In the genomic region with DNA sequence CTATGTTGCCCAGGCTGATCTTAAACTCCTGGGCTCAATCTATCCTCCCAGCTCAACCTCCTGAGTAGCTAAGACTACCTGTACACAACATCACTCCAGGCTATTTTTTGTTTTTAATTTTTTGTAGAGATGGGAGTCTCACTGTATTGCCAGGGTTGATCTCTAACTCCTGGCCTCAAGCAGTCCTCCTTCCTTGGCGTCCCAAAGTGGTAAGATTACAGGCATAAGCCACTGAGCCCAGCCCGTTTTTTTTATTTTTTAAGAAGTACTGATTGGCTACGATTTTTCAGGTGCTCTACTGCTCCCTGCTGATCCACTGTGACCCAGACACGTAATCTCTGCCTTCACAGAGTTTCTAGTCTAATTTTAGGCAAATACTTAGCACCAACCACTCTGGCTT, we compare ENCODE assay signal across 14 cellular contexts.
"Had no signal": no experiment of that assay in that cellular context is flagged by ENCODE, and none has a peak within 500 bp of the region (broad histone marks: within the 10 kb centered on the region; RNA-seq: fewer than 3 reads in every experiment).

No MANE protein-coding gene starts in this region.

- DNase-seq: effector memory CD4-positive, alpha-beta T cell; gastrocnemius medialis; heart right ventricle; hypothalamus; kidney glomerular epithelial cell; naive thymus-derived CD4-positive, alpha-beta T cell; nephron progenitor cell; stimulated activated CD4-positive, alpha-beta T cell treated with anti-CD3 and anti-CD28 coated beads, Interleukin-4, amount 100 ng/mL, for 1 hour; stimulated activated CD8-positive, alpha-beta memory T cell treated with anti-CD3 and anti-CD28 coated beads, Interleukin-4, amount 100 ng/mL, for 48 hours; trophoblast cell had no signal

- H3K9me3 Mint-ChIP-seq: naive thymus-derived CD4-positive, alpha-beta T cell; nephron progenitor cell; stimulated activated memory B cell treated with anti-CD40 and anti-IgM and Interleukin-4, amounts not matched to agents 10 μg/mL and 1 μg/mL and 100 μg/mL, for 72 hours had no signal

- H3K36me3 ChIP-seq: esophagus muscularis mucosa, gastrocnemius medialis, heart right ventricle, neutrophil, right atrium auricular region had no signal

- ATAC-seq: gastrocnemius medialis; heart right ventricle; naive thymus-derived CD4-positive, alpha-beta T cell; stimulated activated memory B cell treated with anti-CD40 and anti-IgM and Interleukin-4, amounts not matched to agents 10 μg/mL and 1 μg/mL and 100 μg/mL, for 72 hours had no signal

- H3K27ac ChIP-seq: esophagus muscularis mucosa, gastrocnemius medialis, heart right ventricle, right atrium auricular region had no signal

- H3K9me3 ChIP-seq: esophagus muscularis mucosa, gastrocnemius medialis, heart right ventricle, neutrophil, right atrium auricular region had no signal

- H3K27me3 ChIP-seq: gastrocnemius medialis, heart right ventricle, neutrophil, right atrium auricular region had no signal

- H3K4me3 ChIP-seq: esophagus muscularis mucosa, gastrocnemius medialis, heart right ventricle, right atrium auricular region had no signal

- H3K27ac Mint-ChIP-seq: nephron progenitor cell; stimulated activated memory B cell treated with anti-CD40 and anti-IgM and Interleukin-4, amounts not matched to agents 10 μg/mL and 1 μg/mL and 100 μg/mL, for 72 hours had no signal

- H3K4me3 Mint-ChIP-seq: naive thymus-derived CD4-positive, alpha-beta T cell; nephron progenitor cell; stimulated activated memory B cell treated with anti-CD40 and anti-IgM and Interleukin-4, amounts not matched to agents 10 μg/mL and 1 μg/mL and 100 μg/mL, for 72 hours had no signal

- H3K27me3 Mint-ChIP-seq: naive thymus-derived CD4-positive, alpha-beta T cell; stimulated activated memory B cell treated with anti-CD40 and anti-IgM and Interleukin-4, amounts not matched to agents 10 μg/mL and 1 μg/mL and 100 μg/mL, for 72 hours had no signal
